8 cellular contexts compared by ENCODE assay signal in the genomic region with DNA sequence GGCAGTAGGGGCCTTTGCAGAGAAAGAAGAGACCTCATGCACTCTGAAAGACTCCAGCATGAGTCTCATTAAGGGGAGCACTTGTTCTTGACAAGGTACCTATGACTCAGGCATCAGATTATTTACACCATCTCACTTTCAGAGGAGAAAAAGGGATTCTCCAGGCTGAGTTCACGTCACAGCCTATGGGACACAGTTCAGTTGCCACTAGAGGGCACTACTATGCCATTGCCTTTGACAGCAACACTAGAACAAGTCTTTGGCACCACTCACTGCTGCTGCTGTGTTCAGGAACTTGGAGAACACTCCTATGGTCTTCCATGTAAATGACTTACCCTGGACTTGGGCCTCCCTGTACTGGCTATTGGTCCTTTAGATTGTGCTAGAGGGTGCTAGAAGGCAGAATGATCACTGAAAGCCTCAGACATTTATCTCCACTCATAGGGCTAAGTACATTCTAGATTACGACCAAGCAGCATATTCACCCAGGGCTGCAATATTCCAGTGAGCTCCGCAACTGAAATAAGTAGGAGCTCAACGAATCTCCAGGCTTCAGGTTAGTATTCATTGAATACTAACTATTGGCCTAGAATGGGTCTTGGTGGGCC.
DNase-seq lines count a peak whose midpoint lies in the region; ATAC-seq and TF ChIP-seq lines count a peak whose summit lies in the region.

No MANE protein-coding gene starts in this region.

- peak; percentile 85 for DNase-seq in DMS153 (lab: John Stamatoyannopoulos, UW)
- DNase-seq in GM23248: peak; percentile 55
- DNase-seq in NCI-H128 (lab: John Stamatoyannopoulos, UW; ENCODE audit: unreplicated experiment): peak; percentile 9
- peak; percentile 56 for DNase-seq in WTC11 (ENCODE audit: low spot score)
- peak in 2 of 3 donors; percentile 40 to 59 for DNase-seq in right cardiac atrium
- no peak for DNase-seq in spleen

- WGBS in GM23248 (ENCODE audit: low coverage in 1 of 2, low lambda C conversion rate in 2 of 2, missing lambda C conversion rate in 2 of 2), 2 experiments: 39 to 43% methylated on average over 4 of the region's 4 CpGs
- 66% methylated on average over 4 of the region's 4 CpGs for WGBS in right cardiac atrium
- WGBS in spleen, 5 donors: 58 to 70% (median 64%) methylated on average over 4 of the region's 4 CpGs

- H3K4me1 ChIP-seq in GM23248 (ENCODE audit: insufficient read depth) (no peaks in the 10 kb centered on the region), right cardiac atrium (ENCODE audit: control insufficient read depth, insufficient read depth, low read length) (no peaks in the 10 kb centered on the region), spleen (no peaks in the 10 kb centered on the region)

- H3K9ac ChIP-seq in GM23248: no peak overlapping the region

- peaks cover 2% of the 10 kb centered on the region for H3K27me3 Mint-ChIP-seq in WTC11 (ENCODE audit: low read depth)

- intact Hi-C loops in right cardiac atrium (cut with DNase I) (no loop called here), spleen (cut with DNase I; ENCODE audit: low total_unique reads) (no loop called here)

- in situ Hi-C loops in GM23248 (cut with MboI): no loop called here

- H3K4me3 Mint-ChIP-seq in WTC11: no peak overlapping the region

- H3K27ac ChIP-seq in GM23248 (no peak overlapping the region), right cardiac atrium (ENCODE audit: low read length) (no peak overlapping the region), spleen (no peak overlapping the region)

- no peaks in the 10 kb centered on the region for H3K79me2 ChIP-seq in GM23248 (ENCODE audit: insufficient read depth)

- CTCF ChIA-PET in WTC11 (lab: Charles Lee): no interaction called here

- peaks cover 45% of the 10 kb centered on the region for H3K36me3 Mint-ChIP-seq in WTC11

- H3K4me3 ChIP-seq in GM23248 (no peak overlapping the region), right cardiac atrium (ENCODE audit: low read length) (no peak overlapping the region), spleen (no peak overlapping the region)

- no peaks in the 10 kb centered on the region for H3F3A ChIP-seq in GM23248 (ENCODE audit: insufficient read depth)

- H3K9me2 ChIP-seq in GM23248 (ENCODE audit: insufficient read depth): no peaks in the 10 kb centered on the region

- H3K4me1 Mint-ChIP-seq in WTC11: no peaks in the 10 kb centered on the region

- H3K27ac Mint-ChIP-seq in WTC11: no peak overlapping the region

- ATAC-seq in WTC11 (peak; percentile 90), right cardiac atrium (peak; percentile 91 to 92), GM18909 (IDR thresholded peaks at IDR 0.05; ENCODE audit: poor library complexity, unreplicated experiment) (no peak), GM18861 (IDR thresholded peaks at IDR 0.05; ENCODE audit: unreplicated experiment) (no peak)

- no peak for TF ChIP-seq POLR2A in spleen (IDR thresholded peaks at IDR 0.05)

- no peaks in the 10 kb centered on the region for H3K27me3 ChIP-seq in GM23248 (replicated peaks; ENCODE audit: insufficient read depth)
- no peaks in the 10 kb centered on the region for H3K27me3 ChIP-seq in right cardiac atrium (ENCODE audit: control insufficient read depth, insufficient read depth)
- no peaks in the 10 kb centered on the region for H3K27me3 ChIP-seq in spleen (replicated peaks in 1 of 7)

- H3K36me3 ChIP-seq in GM23248 (ENCODE audit: low read depth) (no peaks in the 10 kb centered on the region), spleen (no peaks in the 10 kb centered on the region)

- H4K20me1 ChIP-seq in GM23248 (ENCODE audit: insufficient read depth): no peaks in the 10 kb centered on the region

- TF ChIP-seq CTCF in WTC11 (IDR thresholded peaks at IDR 0.05): no peak; the same call in 1 of the 2 replicates
- peak in 7 of 11 experiments; percentile 10 to 52 (median 24) for TF ChIP-seq CTCF in spleen (IDR thresholded peaks at IDR 0.05 in 8 of 11, conservative IDR thresholded peaks at IDR 0.05 in 3 of 11)

- peaks cover 64% of the 10 kb centered on the region for H3K9me3 Mint-ChIP-seq in WTC11

- POLR2A ChIA-PET in WTC11 (lab: Charles Lee): no interaction called here

- no peak overlapping the region for H2AFZ ChIP-seq in GM23248

- no peak overlapping the region for H3K4me2 ChIP-seq in GM23248 (ENCODE audit: unreplicated experiment)

- no peaks in the 10 kb centered on the region for H3K9me3 ChIP-seq in GM23248 (ENCODE audit: low read depth)
- no peaks in the 10 kb centered on the region for H3K9me3 ChIP-seq in right cardiac atrium (ENCODE audit: control insufficient read depth, low read length)
- H3K9me3 ChIP-seq in spleen: peaks cover 0 to 5% (median 0%) of the 10 kb centered on the region in 8 donors

TF ChIP-seq in WTC11, 78 proteins besides CTCF, POLR2A, EP300 and RAD21:
- TF ChIP-seq, protein P1, sequence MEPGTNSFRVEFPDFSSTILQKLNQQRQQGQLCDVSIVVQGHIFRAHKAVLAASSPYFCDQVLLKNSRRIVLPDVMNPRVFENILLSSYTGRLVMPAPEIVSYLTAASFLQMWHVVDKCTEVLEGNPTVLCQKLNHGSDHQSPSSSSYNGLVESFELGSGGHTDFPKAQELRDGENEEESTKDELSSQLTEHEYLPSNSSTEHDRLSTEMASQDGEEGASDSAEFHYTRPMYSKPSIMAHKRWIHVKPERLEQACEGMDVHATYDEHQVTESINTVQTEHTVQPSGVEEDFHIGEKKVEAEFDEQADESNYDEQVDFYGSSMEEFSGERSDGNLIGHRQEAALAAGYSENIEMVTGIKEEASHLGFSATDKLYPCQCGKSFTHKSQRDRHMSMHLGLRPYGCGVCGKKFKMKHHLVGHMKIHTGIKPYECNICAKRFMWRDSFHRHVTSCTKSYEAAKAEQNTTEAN (CRISPR knock-in tag; IDR thresholded peaks at IDR 0.05): no peak
- TF ChIP-seq ELF4 (CRISPR knock-in tag; IDR thresholded peaks at IDR 0.05; ENCODE audit: low read depth) (no peak), NFE2L1 (CRISPR knock-in tag; IDR thresholded peaks at IDR 0.05) (no peak), FOXJ3 (CRISPR knock-in tag; IDR thresholded peaks at IDR 0.05; ENCODE audit: borderline replicate concordance) (no peak), ESRRA (CRISPR knock-in tag; IDR thresholded peaks at IDR 0.05; ENCODE audit: borderline replicate concordance) (no peak), PRRX2 (CRISPR knock-in tag; IDR thresholded peaks at IDR 0.05) (no peak), ETV6 (CRISPR knock-in tag; IDR thresholded peaks at IDR 0.05) (no peak), OVOL2 (CRISPR knock-in tag; IDR thresholded peaks at IDR 0.05; ENCODE audit: borderline replicate concordance) (no peak), JAZF1 (CRISPR knock-in tag; IDR thresholded peaks at IDR 0.05) (no peak), FOXP1 (CRISPR knock-in tag; IDR thresholded peaks at IDR 0.05; ENCODE audit: borderline replicate concordance) (no peak)
- TF ChIP-seq, protein P2, sequence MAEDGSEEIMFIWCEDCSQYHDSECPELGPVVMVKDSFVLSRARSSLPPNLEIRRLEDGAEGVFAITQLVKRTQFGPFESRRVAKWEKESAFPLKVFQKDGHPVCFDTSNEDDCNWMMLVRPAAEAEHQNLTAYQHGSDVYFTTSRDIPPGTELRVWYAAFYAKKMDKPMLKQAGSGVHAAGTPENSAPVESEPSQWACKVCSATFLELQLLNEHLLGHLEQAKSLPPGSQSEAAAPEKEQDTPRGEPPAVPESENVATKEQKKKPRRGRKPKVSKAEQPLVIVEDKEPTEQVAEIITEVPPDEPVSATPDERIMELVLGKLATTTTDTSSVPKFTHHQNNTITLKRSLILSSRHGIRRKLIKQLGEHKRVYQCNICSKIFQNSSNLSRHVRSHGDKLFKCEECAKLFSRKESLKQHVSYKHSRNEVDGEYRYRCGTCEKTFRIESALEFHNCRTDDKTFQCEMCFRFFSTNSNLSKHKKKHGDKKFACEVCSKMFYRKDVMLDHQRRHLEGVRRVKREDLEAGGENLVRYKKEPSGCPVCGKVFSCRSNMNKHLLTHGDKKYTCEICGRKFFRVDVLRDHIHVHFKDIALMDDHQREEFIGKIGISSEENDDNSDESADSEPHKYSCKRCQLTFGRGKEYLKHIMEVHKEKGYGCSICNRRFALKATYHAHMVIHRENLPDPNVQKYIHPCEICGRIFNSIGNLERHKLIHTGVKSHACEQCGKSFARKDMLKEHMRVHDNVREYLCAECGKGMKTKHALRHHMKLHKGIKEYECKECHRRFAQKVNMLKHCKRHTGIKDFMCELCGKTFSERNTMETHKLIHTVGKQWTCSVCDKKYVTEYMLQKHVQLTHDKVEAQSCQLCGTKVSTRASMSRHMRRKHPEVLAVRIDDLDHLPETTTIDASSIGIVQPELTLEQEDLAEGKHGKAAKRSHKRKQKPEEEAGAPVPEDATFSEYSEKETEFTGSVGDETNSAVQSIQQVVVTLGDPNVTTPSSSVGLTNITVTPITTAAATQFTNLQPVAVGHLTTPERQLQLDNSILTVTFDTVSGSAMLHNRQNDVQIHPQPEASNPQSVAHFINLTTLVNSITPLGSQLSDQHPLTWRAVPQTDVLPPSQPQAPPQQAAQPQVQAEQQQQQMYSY (CRISPR knock-in tag; IDR thresholded peaks at IDR 0.05): no peak
- TF ChIP-seq, protein P3, sequence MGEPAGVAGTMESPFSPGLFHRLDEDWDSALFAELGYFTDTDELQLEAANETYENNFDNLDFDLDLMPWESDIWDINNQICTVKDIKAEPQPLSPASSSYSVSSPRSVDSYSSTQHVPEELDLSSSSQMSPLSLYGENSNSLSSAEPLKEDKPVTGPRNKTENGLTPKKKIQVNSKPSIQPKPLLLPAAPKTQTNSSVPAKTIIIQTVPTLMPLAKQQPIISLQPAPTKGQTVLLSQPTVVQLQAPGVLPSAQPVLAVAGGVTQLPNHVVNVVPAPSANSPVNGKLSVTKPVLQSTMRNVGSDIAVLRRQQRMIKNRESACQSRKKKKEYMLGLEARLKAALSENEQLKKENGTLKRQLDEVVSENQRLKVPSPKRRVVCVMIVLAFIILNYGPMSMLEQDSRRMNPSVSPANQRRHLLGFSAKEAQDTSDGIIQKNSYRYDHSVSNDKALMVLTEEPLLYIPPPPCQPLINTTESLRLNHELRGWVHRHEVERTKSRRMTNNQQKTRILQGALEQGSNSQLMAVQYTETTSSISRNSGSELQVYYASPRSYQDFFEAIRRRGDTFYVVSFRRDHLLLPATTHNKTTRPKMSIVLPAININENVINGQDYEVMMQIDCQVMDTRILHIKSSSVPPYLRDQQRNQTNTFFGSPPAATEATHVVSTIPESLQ (CRISPR knock-in tag; IDR thresholded peaks at IDR 0.05): no peak
- TF ChIP-seq, protein P4, sequence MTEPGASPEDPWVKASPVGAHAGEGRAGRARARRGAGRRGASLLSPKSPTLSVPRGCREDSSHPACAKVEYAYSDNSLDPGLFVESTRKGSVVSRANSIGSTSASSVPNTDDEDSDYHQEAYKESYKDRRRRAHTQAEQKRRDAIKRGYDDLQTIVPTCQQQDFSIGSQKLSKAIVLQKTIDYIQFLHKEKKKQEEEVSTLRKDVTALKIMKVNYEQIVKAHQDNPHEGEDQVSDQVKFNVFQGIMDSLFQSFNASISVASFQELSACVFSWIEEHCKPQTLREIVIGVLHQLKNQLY (CRISPR knock-in tag; IDR thresholded peaks at IDR 0.05): no peak

Comparison
In these comparisons a context has a peak if more than half of its experiments do, and no peak if none do; other contexts are left out.
1. ATAC-seq: peak in WTC11 (single experiment) and right cardiac atrium (2 of 2); none in GM18909 (single experiment) and GM18861 (single experiment).